In the genomic region with DNA sequence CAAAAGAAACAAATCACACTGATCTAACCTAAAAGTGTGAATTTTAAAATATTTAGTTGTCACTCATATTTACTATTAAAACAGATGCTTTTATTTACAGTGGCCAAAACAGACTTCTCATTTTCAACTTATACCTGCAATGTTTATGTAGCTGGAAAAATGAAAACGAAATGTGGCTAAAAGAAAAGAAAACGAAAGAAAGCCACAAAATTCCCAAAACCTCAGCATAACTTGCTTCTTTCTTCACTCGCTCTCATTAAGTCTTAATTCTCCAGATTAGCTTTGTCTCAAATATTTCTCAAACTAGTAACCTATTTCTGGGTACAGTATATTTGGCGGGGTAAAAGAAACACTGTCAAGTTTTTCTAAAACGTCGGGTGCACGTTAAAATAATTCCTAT, we compare ENCODE assay signal across 8 cellular contexts. TPM values are rescaled to one million over a fixed set of nuclear protein-coding genes. Genes with fewer than 3 reads are reported as not detected.
DNase-seq lines count a peak whose midpoint lies in the region; ATAC-seq lines count a peak whose summit lies in the region.

No MANE protein-coding gene starts in this region.

- H3K36me3 Mint-ChIP-seq in activated T-helper 2 cell treated with anti-CD3 and anti-CD28 coated beads, Interferon-gamma antibody, Interleukin-2, Interleukin-4, amounts not matched to agents 10 μg/mL and 5 μg/mL and 100 μg/mL, durations not matched to agents 14 hours and 24 hours and 36 hours (ENCODE audit: low read depth): peaks cover 48% of the 10 kb centered on the region
- H3K36me3 Mint-ChIP-seq in stimulated activated memory B cell treated with anti-CD40 and anti-IgM and Interleukin-4, amounts not matched to agents 10 μg/mL and 1 μg/mL and 100 μg/mL, for 72 hours: peaks cover 23% of the 10 kb centered on the region

- peaks cover 25% of the 10 kb centered on the region for H3K4me1 ChIP-seq in HUES48 (ENCODE audit: control insufficient read depth, insufficient read depth, low read length)

- intact Hi-C loops in activated T-helper 2 cell treated with anti-CD3 and anti-CD28 coated beads, Interferon-gamma antibody, Interleukin-2, Interleukin-4, amounts not matched to agents 10 μg/mL and 5 μg/mL and 100 μg/mL, durations not matched to agents 14 hours and 24 hours and 36 hours (cut with micrococcal nuclease): loop anchor here (2.0 to 10.0 kb wide), 2 partner anchors 266 to 544 kb away; partner anchors contain the start of gene C11orf91

- H3K27me3 ChIP-seq in HUES48 (ENCODE audit: control insufficient read depth, insufficient read depth, low read length): no peaks in the 10 kb centered on the region

- no peak for ATAC-seq in stimulated activated memory B cell treated with anti-CD40 and anti-IgM and Interleukin-4, amounts not matched to agents 10 μg/mL and 1 μg/mL and 100 μg/mL, for 72 hours
- no peak for ATAC-seq in HG03432 (IDR thresholded peaks at IDR 0.05; ENCODE audit: unreplicated experiment)

- peak overlapping the region; percentile 100 for H3K27ac Mint-ChIP-seq in activated T-helper 2 cell treated with anti-CD3 and anti-CD28 coated beads, Interferon-gamma antibody, Interleukin-2, Interleukin-4, amounts not matched to agents 10 μg/mL and 5 μg/mL and 100 μg/mL, durations not matched to agents 14 hours and 24 hours and 36 hours
- peak overlapping the region; percentile 99 for H3K27ac Mint-ChIP-seq in stimulated activated memory B cell treated with anti-CD40 and anti-IgM and Interleukin-4, amounts not matched to agents 10 μg/mL and 1 μg/mL and 100 μg/mL, for 72 hours

- no peak for DNase-seq in activated T-helper 2 cell treated with anti-CD3 and anti-CD28 coated beads, Interferon-gamma antibody, Interleukin-2, Interleukin-4, amounts not matched to agents 10 μg/mL and 5 μg/mL and 100 μg/mL, durations not matched to agents 14 hours and 24 hours and 36 hours (ENCODE audit: low spot score)
- DNase-seq in NCI-H1436 (lab: John Stamatoyannopoulos, UW) (no peak), HuH-7.5 (ENCODE audit: low spot score) (no peak), cortex of kidney (lab: John Stamatoyannopoulos, UW) (no peak)

- no peaks in the 10 kb centered on the region for H3K9me3 ChIP-seq in HUES48 (ENCODE audit: control insufficient read depth, insufficient read depth, low read length)
- H3K9me3 ChIP-seq in iPS-18c (ENCODE audit: control insufficient read depth, insufficient read depth, low read length): no peaks in the 10 kb centered on the region

- H3K4me3 ChIP-seq in HUES48 (ENCODE audit: low read depth, low read length) (peak overlapping the region; percentile 90), iPS-18c (ENCODE audit: insufficient read depth, low read depth, low read length) (peak overlapping the region; percentile 96)

- H3K4me3 Mint-ChIP-seq in activated T-helper 2 cell treated with anti-CD3 and anti-CD28 coated beads, Interferon-gamma antibody, Interleukin-2, Interleukin-4, amounts not matched to agents 10 μg/mL and 5 μg/mL and 100 μg/mL, durations not matched to agents 14 hours and 24 hours and 36 hours (ENCODE audit: low read depth): peak overlapping the region; percentile 100
- H3K4me3 Mint-ChIP-seq in stimulated activated memory B cell treated with anti-CD40 and anti-IgM and Interleukin-4, amounts not matched to agents 10 μg/mL and 1 μg/mL and 100 μg/mL, for 72 hours: peak overlapping the region; percentile 100

- H3K36me3 ChIP-seq in HUES48 (ENCODE audit: control insufficient read depth, insufficient read depth, low read length): peaks cover 4% of the 10 kb centered on the region; the same call in 1 of the 2 replicates

- H3K9me3 Mint-ChIP-seq in activated T-helper 2 cell treated with anti-CD3 and anti-CD28 coated beads, Interferon-gamma antibody, Interleukin-2, Interleukin-4, amounts not matched to agents 10 μg/mL and 5 μg/mL and 100 μg/mL, durations not matched to agents 14 hours and 24 hours and 36 hours: no peaks in the 10 kb centered on the region
- H3K9me3 Mint-ChIP-seq in stimulated activated memory B cell treated with anti-CD40 and anti-IgM and Interleukin-4, amounts not matched to agents 10 μg/mL and 1 μg/mL and 100 μg/mL, for 72 hours: no peaks in the 10 kb centered on the region

- H3K27ac ChIP-seq in HUES48 (ENCODE audit: low read depth, low read length): peak overlapping the region; percentile 83

- H3K27me3 Mint-ChIP-seq in activated T-helper 2 cell treated with anti-CD3 and anti-CD28 coated beads, Interferon-gamma antibody, Interleukin-2, Interleukin-4, amounts not matched to agents 10 μg/mL and 5 μg/mL and 100 μg/mL, durations not matched to agents 14 hours and 24 hours and 36 hours (ENCODE audit: low read depth): no peaks in the 10 kb centered on the region
- H3K27me3 Mint-ChIP-seq in stimulated activated memory B cell treated with anti-CD40 and anti-IgM and Interleukin-4, amounts not matched to agents 10 μg/mL and 1 μg/mL and 100 μg/mL, for 72 hours: no peaks in the 10 kb centered on the region

- peak overlapping the region; percentile 92 for H3K9ac ChIP-seq in HUES48 (ENCODE audit: low read depth, low read length)

- H3K4me1 Mint-ChIP-seq in activated T-helper 2 cell treated with anti-CD3 and anti-CD28 coated beads, Interferon-gamma antibody, Interleukin-2, Interleukin-4, amounts not matched to agents 10 μg/mL and 5 μg/mL and 100 μg/mL, durations not matched to agents 14 hours and 24 hours and 36 hours (ENCODE audit: low read depth): peaks cover 39% of the 10 kb centered on the region
- peaks cover 64% of the 10 kb centered on the region for H3K4me1 Mint-ChIP-seq in stimulated activated memory B cell treated with anti-CD40 and anti-IgM and Interleukin-4, amounts not matched to agents 10 μg/mL and 1 μg/mL and 100 μg/mL, for 72 hours

RNA-seq across cellular contexts. Expression of gene CSTF3, which starts 0.7 kb away (rescaled TPM):
- total RNA-seq in activated T-helper 2 cell treated with anti-CD3 and anti-CD28 coated beads, Interferon-gamma antibody, Interleukin-2, Interleukin-4, amounts not matched to agents 10 μg/mL and 5 μg/mL and 100 μg/mL, durations not matched to agents 14 hours and 24 hours and 36 hours: 34.1 and 38.6 TPM in 2 replicates
